ENCODE assay signal across 26 cellular contexts in the genomic region with DNA sequence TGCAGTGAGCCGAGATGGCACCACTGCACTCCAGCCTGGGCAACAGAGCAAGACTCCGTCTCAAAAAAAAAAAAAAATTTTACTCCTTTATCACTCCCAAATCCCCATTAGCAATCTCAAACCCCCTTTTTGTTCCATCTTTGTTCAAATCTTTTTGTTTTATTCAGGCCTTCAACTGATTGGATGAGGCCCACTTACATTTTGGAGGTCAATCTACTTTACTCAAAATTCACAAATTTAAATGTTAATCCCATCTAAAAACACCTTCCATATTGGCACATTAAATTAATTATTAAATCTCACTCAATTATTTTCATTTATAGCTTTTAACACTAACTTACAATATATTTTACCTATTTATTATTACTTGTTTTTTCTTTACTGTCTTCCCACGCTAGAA.
"Had no signal": no experiment of that assay in that cellular context is flagged by ENCODE, and none has a peak within 500 bp of the region (broad histone marks: within the 10 kb centered on the region; RNA-seq: fewer than 3 reads in every experiment).

No MANE protein-coding gene starts in this region.

- H3K27ac ChIP-seq: neural progenitor cell, ovary, parathyroid adenoma, psoas muscle, skin epidermis, stomach, thoracic aorta, thyroid gland, tibial nerve, upper lobe of left lung, vagina had no signal

- H2AFZ ChIP-seq: neural progenitor cell, parathyroid adenoma had no signal

- H3K9me3 ChIP-seq: thyroid gland, vagina had no signal

- H3K79me2 ChIP-seq: parathyroid adenoma had no signal

- H3K36me3 ChIP-seq: neural progenitor cell, ovary, stomach, thoracic aorta, thyroid gland, tibial nerve, upper lobe of left lung, vagina had no signal

- DNase-seq: natural killer cell; occipital lobe; ovary; posterior cingulate gyrus; psoas muscle; right cardiac atrium; stimulated activated CD4-positive, alpha-beta T cell treated with anti-CD3 and anti-CD28 coated beads, Interleukin-15, amount 100 ng/mL, for 24 hours; stimulated activated CD4-positive, alpha-beta T cell treated with anti-CD3 and anti-CD28 coated beads, Interleukin-2, amount 100 ng/mL, for 24 hours; stimulated activated CD4-positive, alpha-beta T cell treated with anti-CD3 and anti-CD28 coated beads, Interleukin-2, amount 100 ng/mL, for 48 hours; stimulated activated CD4-positive, alpha-beta T cell treated with anti-CD3 and anti-CD28 coated beads, Interleukin-4, amount 100 ng/mL, for 24 hours; stimulated activated naive B cell treated with anti-CD40 and anti-IgM and Interleukin-4, amounts not matched to agents 10 μg/mL and 1 μg/mL and 100 μg/mL, for 72 hours; stimulated activated naive CD4-positive, alpha-beta T cell treated with Interleukin-2 at 50 U/mL for 16 hours; stomach; thyroid gland; trophoblast cell; upper lobe of left lung had no signal

- H3K27me3 ChIP-seq: neural progenitor cell, ovary, stomach, thyroid gland, tibial nerve, upper lobe of left lung, vagina had no signal

- ATAC-seq: natural killer cell; psoas muscle; right cardiac atrium; sciatic nerve; stimulated activated effector memory CD8-positive, alpha-beta T cell treated with anti-CD3 and anti-CD28 coated beads, Interleukin-12 subunit alpha, Interleukin-12 subunit beta, amount 100 ng/mL, for 72 hours; stimulated activated naive B cell treated with anti-CD40 and anti-IgM and Interleukin-4, amounts not matched to agents 10 μg/mL and 1 μg/mL and 100 μg/mL, for 72 hours had no signal

- H3K4me2 ChIP-seq: neural progenitor cell, smooth muscle cell had no signal

- FAIRE-seq: urothelium cell line had no signal

- H3K9ac ChIP-seq: neural progenitor cell, parathyroid adenoma had no signal

- H3K4me1 ChIP-seq: neural progenitor cell, psoas muscle, stomach, thyroid gland, tibial nerve, upper lobe of left lung, vagina had no signal

- H3K4me3 ChIP-seq: neural progenitor cell, ovary, psoas muscle, skin epidermis, smooth muscle cell, stomach, thoracic aorta, thyroid gland, tibial nerve, upper lobe of left lung, vagina had no signal
